Comparison of ENCODE assay signal across 1 cellular context in genomic region chr20:266604-267562, GRCh38.
TF ChIP-seq lines count a peak whose summit lies in the region.

No MANE protein-coding gene starts in this region.

TF ChIP-seq in K562, 482 proteins besides CTCF, POLR2A, EP300 and RAD21 (continued from another document and continues in another):
- TF ChIP-seq, protein P1, sequence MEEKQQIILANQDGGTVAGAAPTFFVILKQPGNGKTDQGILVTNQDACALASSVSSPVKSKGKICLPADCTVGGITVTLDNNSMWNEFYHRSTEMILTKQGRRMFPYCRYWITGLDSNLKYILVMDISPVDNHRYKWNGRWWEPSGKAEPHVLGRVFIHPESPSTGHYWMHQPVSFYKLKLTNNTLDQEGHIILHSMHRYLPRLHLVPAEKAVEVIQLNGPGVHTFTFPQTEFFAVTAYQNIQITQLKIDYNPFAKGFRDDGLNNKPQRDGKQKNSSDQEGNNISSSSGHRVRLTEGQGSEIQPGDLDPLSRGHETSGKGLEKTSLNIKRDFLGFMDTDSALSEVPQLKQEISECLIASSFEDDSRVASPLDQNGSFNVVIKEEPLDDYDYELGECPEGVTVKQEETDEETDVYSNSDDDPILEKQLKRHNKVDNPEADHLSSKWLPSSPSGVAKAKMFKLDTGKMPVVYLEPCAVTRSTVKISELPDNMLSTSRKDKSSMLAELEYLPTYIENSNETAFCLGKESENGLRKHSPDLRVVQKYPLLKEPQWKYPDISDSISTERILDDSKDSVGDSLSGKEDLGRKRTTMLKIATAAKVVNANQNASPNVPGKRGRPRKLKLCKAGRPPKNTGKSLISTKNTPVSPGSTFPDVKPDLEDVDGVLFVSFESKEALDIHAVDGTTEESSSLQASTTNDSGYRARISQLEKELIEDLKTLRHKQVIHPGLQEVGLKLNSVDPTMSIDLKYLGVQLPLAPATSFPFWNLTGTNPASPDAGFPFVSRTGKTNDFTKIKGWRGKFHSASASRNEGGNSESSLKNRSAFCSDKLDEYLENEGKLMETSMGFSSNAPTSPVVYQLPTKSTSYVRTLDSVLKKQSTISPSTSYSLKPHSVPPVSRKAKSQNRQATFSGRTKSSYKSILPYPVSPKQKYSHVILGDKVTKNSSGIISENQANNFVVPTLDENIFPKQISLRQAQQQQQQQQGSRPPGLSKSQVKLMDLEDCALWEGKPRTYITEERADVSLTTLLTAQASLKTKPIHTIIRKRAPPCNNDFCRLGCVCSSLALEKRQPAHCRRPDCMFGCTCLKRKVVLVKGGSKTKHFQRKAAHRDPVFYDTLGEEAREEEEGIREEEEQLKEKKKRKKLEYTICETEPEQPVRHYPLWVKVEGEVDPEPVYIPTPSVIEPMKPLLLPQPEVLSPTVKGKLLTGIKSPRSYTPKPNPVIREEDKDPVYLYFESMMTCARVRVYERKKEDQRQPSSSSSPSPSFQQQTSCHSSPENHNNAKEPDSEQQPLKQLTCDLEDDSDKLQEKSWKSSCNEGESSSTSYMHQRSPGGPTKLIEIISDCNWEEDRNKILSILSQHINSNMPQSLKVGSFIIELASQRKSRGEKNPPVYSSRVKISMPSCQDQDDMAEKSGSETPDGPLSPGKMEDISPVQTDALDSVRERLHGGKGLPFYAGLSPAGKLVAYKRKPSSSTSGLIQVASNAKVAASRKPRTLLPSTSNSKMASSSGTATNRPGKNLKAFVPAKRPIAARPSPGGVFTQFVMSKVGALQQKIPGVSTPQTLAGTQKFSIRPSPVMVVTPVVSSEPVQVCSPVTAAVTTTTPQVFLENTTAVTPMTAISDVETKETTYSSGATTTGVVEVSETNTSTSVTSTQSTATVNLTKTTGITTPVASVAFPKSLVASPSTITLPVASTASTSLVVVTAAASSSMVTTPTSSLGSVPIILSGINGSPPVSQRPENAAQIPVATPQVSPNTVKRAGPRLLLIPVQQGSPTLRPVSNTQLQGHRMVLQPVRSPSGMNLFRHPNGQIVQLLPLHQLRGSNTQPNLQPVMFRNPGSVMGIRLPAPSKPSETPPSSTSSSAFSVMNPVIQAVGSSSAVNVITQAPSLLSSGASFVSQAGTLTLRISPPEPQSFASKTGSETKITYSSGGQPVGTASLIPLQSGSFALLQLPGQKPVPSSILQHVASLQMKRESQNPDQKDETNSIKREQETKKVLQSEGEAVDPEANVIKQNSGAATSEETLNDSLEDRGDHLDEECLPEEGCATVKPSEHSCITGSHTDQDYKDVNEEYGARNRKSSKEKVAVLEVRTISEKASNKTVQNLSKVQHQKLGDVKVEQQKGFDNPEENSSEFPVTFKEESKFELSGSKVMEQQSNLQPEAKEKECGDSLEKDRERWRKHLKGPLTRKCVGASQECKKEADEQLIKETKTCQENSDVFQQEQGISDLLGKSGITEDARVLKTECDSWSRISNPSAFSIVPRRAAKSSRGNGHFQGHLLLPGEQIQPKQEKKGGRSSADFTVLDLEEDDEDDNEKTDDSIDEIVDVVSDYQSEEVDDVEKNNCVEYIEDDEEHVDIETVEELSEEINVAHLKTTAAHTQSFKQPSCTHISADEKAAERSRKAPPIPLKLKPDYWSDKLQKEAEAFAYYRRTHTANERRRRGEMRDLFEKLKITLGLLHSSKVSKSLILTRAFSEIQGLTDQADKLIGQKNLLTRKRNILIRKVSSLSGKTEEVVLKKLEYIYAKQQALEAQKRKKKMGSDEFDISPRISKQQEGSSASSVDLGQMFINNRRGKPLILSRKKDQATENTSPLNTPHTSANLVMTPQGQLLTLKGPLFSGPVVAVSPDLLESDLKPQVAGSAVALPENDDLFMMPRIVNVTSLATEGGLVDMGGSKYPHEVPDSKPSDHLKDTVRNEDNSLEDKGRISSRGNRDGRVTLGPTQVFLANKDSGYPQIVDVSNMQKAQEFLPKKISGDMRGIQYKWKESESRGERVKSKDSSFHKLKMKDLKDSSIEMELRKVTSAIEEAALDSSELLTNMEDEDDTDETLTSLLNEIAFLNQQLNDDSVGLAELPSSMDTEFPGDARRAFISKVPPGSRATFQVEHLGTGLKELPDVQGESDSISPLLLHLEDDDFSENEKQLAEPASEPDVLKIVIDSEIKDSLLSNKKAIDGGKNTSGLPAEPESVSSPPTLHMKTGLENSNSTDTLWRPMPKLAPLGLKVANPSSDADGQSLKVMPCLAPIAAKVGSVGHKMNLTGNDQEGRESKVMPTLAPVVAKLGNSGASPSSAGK (IDR thresholded peaks at IDR 0.05) = peak; percentile 100
- TF ChIP-seq EZH2 (IDR thresholded peaks at IDR 0.05; ENCODE audit: borderline replicate concordance, low read depth, low read length) (no peak), SREBF2 (CRISPR knock-in tag; IDR thresholded peaks at IDR 0.05) (no peak), ZNF644 (tag; IDR thresholded peaks at IDR 0.05; ENCODE audit: low read depth) (no peak), TBP (optimal IDR thresholded peaks at IDR 0.05; ENCODE audit: low read depth, low read length) (peak; percentile 23), PTTG1 (tag; IDR thresholded peaks at IDR 0.05; ENCODE audit: low read depth) (peak; percentile 50; the same call in 1 of the 2 replicates), ZNF609 (CRISPR knock-in tag; IDR thresholded peaks at IDR 0.05; ENCODE audit: borderline replicate concordance) (peak; percentile 63; the same call in 1 of the 2 replicates), ATF1 (CRISPR knock-in tag; IDR thresholded peaks at IDR 0.05) (no peak), ATF1 (tag; IDR thresholded peaks at IDR 0.05) (peak; percentile 84), ZNF232 (CRISPR knock-in tag; IDR thresholded peaks at IDR 0.05) (peak; percentile 88; the same call in 1 of the 2 replicates), CGGBP1 (CRISPR knock-in tag; IDR thresholded peaks at IDR 0.05) (no peak), NFIC (IDR thresholded peaks at IDR 0.05) (peak; percentile 72), SMARCA4 (IDR thresholded peaks at IDR 0.05) (peak; percentile 74; the same call in 1 of the 2 replicates), ZBTB43 (CRISPR knock-in tag; IDR thresholded peaks at IDR 0.05) (peak; percentile 82; the same call in 1 of the 2 replicates), STAT5A (IDR thresholded peaks at IDR 0.05; ENCODE audit: borderline replicate concordance, low read length) (no peak), CBX3 (IDR thresholded peaks at IDR 0.05; ENCODE audit: borderline replicate concordance in 1 of 2, low read length in 2 of 2) (peak in 1 of 2 experiments; percentile 75; a peak in 1 of 3 replicates), ETV5 (CRISPR knock-in tag; IDR thresholded peaks at IDR 0.05; ENCODE audit: low read depth) (peak; percentile 87), POLR2B (IDR thresholded peaks at IDR 0.05; ENCODE audit: low read depth, partially characterized antibody) (no peak), HCFC1 (IDR thresholded peaks at IDR 0.05; ENCODE audit: low read depth, low read length) (peak; percentile 43), E2F3 (CRISPR knock-in tag; IDR thresholded peaks at IDR 0.05) (peak; percentile 85), FOSL1 (tag; conservative IDR thresholded peaks at IDR 0.05) (peak; percentile 53), MLLT1 (IDR thresholded peaks at IDR 0.05) (0 out of 4 replicates have a peak, but pooled peaks of 1 of the 2 experiments have one; percentile 5), ZNF395 (CRISPR knock-in tag; IDR thresholded peaks at IDR 0.05) (peak; percentile 88)
- TF ChIP-seq, protein P2, sequence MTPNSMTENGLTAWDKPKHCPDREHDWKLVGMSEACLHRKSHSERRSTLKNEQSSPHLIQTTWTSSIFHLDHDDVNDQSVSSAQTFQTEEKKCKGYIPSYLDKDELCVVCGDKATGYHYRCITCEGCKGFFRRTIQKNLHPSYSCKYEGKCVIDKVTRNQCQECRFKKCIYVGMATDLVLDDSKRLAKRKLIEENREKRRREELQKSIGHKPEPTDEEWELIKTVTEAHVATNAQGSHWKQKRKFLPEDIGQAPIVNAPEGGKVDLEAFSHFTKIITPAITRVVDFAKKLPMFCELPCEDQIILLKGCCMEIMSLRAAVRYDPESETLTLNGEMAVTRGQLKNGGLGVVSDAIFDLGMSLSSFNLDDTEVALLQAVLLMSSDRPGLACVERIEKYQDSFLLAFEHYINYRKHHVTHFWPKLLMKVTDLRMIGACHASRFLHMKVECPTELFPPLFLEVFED (CRISPR knock-in tag; conservative IDR thresholded peaks at IDR 0.05) = no peak
- TF ChIP-seq, protein P3, sequence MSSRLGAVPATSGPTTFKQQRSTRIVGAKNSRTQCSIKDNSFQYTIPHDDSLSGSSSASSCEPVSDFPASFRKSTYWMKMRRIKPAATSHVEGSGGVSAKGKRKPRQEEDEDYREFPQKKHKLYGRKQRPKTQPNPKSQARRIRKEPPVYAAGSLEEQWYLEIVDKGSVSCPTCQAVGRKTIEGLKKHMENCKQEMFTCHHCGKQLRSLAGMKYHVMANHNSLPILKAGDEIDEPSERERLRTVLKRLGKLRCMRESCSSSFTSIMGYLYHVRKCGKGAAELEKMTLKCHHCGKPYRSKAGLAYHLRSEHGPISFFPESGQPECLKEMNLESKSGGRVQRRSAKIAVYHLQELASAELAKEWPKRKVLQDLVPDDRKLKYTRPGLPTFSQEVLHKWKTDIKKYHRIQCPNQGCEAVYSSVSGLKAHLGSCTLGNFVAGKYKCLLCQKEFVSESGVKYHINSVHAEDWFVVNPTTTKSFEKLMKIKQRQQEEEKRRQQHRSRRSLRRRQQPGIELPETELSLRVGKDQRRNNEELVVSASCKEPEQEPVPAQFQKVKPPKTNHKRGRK (tag; IDR thresholded peaks at IDR 0.05) = no peak
- TF ChIP-seq, protein P4, sequence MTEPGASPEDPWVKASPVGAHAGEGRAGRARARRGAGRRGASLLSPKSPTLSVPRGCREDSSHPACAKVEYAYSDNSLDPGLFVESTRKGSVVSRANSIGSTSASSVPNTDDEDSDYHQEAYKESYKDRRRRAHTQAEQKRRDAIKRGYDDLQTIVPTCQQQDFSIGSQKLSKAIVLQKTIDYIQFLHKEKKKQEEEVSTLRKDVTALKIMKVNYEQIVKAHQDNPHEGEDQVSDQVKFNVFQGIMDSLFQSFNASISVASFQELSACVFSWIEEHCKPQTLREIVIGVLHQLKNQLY (CRISPR knock-in tag; conservative IDR thresholded peaks at IDR 0.05) = peak in 1 of 2 experiments; percentile 91; a peak in 2 of 4 replicates
